24 cellular contexts compared by ENCODE assay signal in genomic region chr19:40872209-40872608, GRCh38. TPM values are rescaled to one million over a fixed set of nuclear protein-coding genes. Genes with fewer than 3 reads are reported as not detected.
"Had no signal": no experiment of that assay in that cellular context is flagged by ENCODE, and none has a peak within 500 bp of the region (broad histone marks: within the 10 kb centered on the region; RNA-seq: fewer than 3 reads in every experiment).

No MANE protein-coding gene starts in this region.

- H3K27ac ChIP-seq: HL-60, RWPE1 had no signal

- H3K4me3 Mint-ChIP-seq: IgD-negative memory B cell had no signal

- DNase-seq: KBM-7, MV-4-11, NCI-H1048, NCI-H1105, NCI-H1417, NCI-H1436 treated with DMSO at 0.1 percent for 48 hours, NCI-H1694, NCI-H187 treated with DMSO at 0.1 percent for 48 hours, NCI-H2029 treated with DMSO at 0.1 percent for 48 hours, NCI-H2107, NCI-H2227 treated with DMSO at 0.1 percent for 48 hours, NCI-H446, NCI-H510A, NCI-H524 treated with DMSO at 0.1 percent for 48 hours, NCI-H69, NCI-H774, PC-3, SHP77, SK-N-SH, SW 1271 had no signal

- H3K9me3 ChIP-seq: SK-N-SH had no signal

- ATAC-seq: Panc1, PC-3 had no signal

- H3K27ac Mint-ChIP-seq: IgD-negative memory B cell had no signal

RNA-seq across cellular contexts. Expression of gene CYP2A7, which starts 9.8 kb away (rescaled TPM):
- polyA plus RNA-seq: IgD-negative memory B cell, SK-N-SH had no signal

RNA-seq across cellular contexts. Expression of gene CYP2A6, which starts 22.0 kb away (rescaled TPM):
- polyA plus RNA-seq: IgD-negative memory B cell, SK-N-SH had no signal
